ENCODE assay signal across 19 cellular contexts in the genomic region with DNA sequence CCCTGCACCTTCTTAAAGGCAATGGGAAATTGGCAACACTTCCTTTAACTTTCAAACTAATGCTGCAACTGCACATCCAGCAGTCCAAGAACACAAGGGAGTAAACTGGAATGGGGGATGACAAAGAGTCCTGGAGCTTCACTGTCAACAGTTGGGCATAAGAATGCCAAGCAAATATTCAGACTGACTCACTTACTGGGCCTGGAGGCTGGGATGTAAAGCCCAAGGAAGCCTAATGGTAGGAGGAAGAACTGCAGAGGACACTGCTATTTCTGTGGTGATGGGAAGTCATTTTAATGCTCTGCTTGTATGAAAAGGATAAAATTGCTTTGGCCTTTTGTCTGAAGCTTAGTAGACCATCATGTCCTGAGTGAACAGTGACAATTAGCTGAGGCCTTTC. TPM values are rescaled to one million over a fixed set of nuclear protein-coding genes. Genes with fewer than 3 reads are reported as not detected.
A peak's percentile ranks its signal among the peaks of the same experiment; 100 is the strongest.
DNase-seq lines count a peak whose midpoint lies in the region; ATAC-seq lines count a peak whose summit lies in the region.
"Had no signal": no experiment of that assay in that cellular context is flagged by ENCODE, and none has a peak within 500 bp of the region (broad histone marks: within the 10 kb centered on the region; RNA-seq: fewer than 3 reads in every experiment).

No MANE protein-coding gene starts in this region.

- no peaks in the 10 kb centered on the region; the same call in 1 of the 2 replicates for H3K36me3 ChIP-seq in GM23248 (ENCODE audit: low read depth)

- no peaks in the 10 kb centered on the region for H3F3A ChIP-seq in GM23248 (ENCODE audit: insufficient read depth)

- H3K4me1 ChIP-seq in GM23248 (ENCODE audit: insufficient read depth), result no peaks in the 10 kb centered on the region
- H3K4me1 ChIP-seq: Peyer's patch, thyroid gland had no signal

- H4K20me1 ChIP-seq in GM23248 (ENCODE audit: insufficient read depth), result no peaks in the 10 kb centered on the region

- H3K9me2 ChIP-seq in GM23248 (ENCODE audit: insufficient read depth), result no peaks in the 10 kb centered on the region

- no peak overlapping the region for H3K4me3 ChIP-seq in GM23248
- H3K4me3 ChIP-seq: cardiac muscle cell, Peyer's patch, thyroid gland had no signal

- no peak overlapping the region for H3K4me2 ChIP-seq in GM23248 (ENCODE audit: unreplicated experiment)

- H2AFZ ChIP-seq in GM23248, result no peak overlapping the region

- no peaks in the 10 kb centered on the region for H3K9me3 ChIP-seq in GM23248 (ENCODE audit: low read depth)
- H3K9me3 ChIP-seq: Peyer's patch, thyroid gland had no signal

- in situ Hi-C loops in GM23248 (cut with MboI), result no loop called here

- H3K79me2 ChIP-seq in GM23248 (ENCODE audit: insufficient read depth), result no peaks in the 10 kb centered on the region

- no peak overlapping the region for H3K27ac ChIP-seq in GM23248
- H3K27ac ChIP-seq: cardiac muscle cell, Peyer's patch, thyroid gland had no signal

- ATAC-seq in esophagus mucosa, result peak; percentile 33
- ATAC-seq in HG02938 (IDR thresholded peaks at IDR 0.05; ENCODE audit: unreplicated experiment), result no peak
- ATAC-seq in HG02588 (IDR thresholded peaks at IDR 0.05; ENCODE audit: unreplicated experiment), result no peak
- ATAC-seq: activated CD8-positive, alpha-beta T cell treated with anti-CD3 and anti-CD28 coated beads for 36 hours; activated T-cell treated with anti-CD3 and anti-CD28 coated beads, Interleukin-2, amount 50 U/mL, for 72 hours; stimulated activated effector memory CD8-positive, alpha-beta T cell treated with anti-CD3 and anti-CD28 coated beads, Interleukin-12 subunit alpha, Interleukin-12 subunit beta, amount 100 ng/mL, for 72 hours had no signal

- DNase-seq in GM23248 (peak; percentile 48), RPMI7951 (ENCODE audit: low read depth) (peak; percentile 17), T-helper 9 cell (no peak), NCI-H2171 (lab: John Stamatoyannopoulos, UW) (no peak)
- DNase-seq: activated CD8-positive, alpha-beta T cell treated with anti-CD3 and anti-CD28 coated beads for 36 hours; activated naive CD8-positive, alpha-beta T cell treated with anti-CD3 and anti-CD28 coated beads for 36 hours; activated T-cell treated with anti-CD3 and anti-CD28 coated beads, Interleukin-2, amount 50 U/mL, for 72 hours; effector CD4-positive, alpha-beta T cell; NCI-H82; Peyer's patch; SW 1271; thyroid gland had no signal

- no peak overlapping the region for H3K9ac ChIP-seq in GM23248

- H3K27me3 ChIP-seq in GM23248 (replicated peaks; ENCODE audit: insufficient read depth), result no peaks in the 10 kb centered on the region
- H3K27me3 ChIP-seq: Peyer's patch, thyroid gland had no signal

RNA-seq across cellular contexts. Expression of gene DMRTA2, which starts 15.7 kb away (rescaled TPM):
- not detected in 2 replicates for total RNA-seq in GM23248 (2014; rRNA removed; shearing (Covaris generic))
- polyA plus RNA-seq in GM23248 (2016; fragmentation: Nextera tagmentation; extraction: Ambion mirVana), result not detected in 2 replicates
- 0.12 and 0.20 TPM in 2 replicates for total RNA-seq in RPMI7951 (2014; rRNA removed; shearing (Covaris generic))
- total RNA-seq in esophagus mucosa, result 1.7 TPM
- total RNA-seq: activated CD8-positive, alpha-beta T cell treated with anti-CD3 and anti-CD28 coated beads for 36 hours; activated T-cell treated with anti-CD3 and anti-CD28 coated beads, Interleukin-2, amount 50 U/mL, for 72 hours; Peyer's patch; progenitor cell of endocrine pancreas; thyroid gland had no signal
- polyA plus RNA-seq: cardiac muscle cell, CD14-positive monocyte had no signal

Comparison
In these comparisons a context has a peak if more than half of its experiments do, and no peak if none do; other contexts are left out.
1. DNase-seq: peak in GM23248 (single experiment) and RPMI7951 (single experiment); none in T-helper 9 cell (single experiment) and NCI-H2171 (single experiment).